ENCODE assay signal across 5 cellular contexts in the genomic region with DNA sequence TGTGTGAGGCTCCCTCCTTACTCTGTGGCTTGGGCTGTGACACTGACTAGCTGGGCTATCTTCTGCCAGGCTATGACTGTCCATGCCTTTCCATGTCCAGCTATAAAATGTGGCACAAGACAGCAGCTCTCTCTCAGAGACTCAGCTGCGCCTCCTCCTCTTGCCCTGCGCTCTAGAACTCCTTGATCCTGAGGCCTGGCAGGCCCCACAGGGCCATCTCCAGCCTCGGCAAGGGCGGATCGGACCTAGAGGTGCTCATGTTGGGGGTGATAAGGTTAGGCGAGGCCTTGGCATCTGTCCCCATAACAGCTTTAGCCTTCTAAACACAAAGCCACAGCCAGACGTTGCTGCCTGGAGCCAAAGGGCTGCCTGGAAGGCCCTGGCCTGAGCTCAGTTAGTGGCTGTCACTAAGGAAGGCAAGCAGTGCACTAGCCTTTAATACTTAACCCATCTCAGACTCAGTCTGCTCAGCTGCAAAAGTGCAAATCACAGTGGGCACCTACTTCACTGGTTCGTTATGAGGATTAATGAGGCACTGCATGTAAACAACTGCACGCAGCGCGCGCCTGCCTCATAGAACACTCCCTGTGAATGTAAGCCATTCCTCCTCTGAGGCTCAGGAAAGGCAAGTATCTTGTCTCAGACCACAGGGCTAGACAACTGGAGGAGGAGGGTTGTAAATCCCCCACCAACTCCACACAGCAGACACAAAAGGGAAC. TPM values are rescaled to one million over a fixed set of nuclear protein-coding genes. Genes with fewer than 3 reads are reported as not detected.
A peak's percentile ranks its signal among the peaks of the same experiment; 100 is the strongest.
DNase-seq lines count a peak whose midpoint lies in the region; ATAC-seq and TF ChIP-seq lines count a peak whose summit lies in the region.

No MANE protein-coding gene starts in this region.

- peaks cover 24% of the 10 kb centered on the region for H3K36me3 Mint-ChIP-seq in central memory CD8-positive, alpha-beta T cell (ENCODE audit: insufficient read depth)
- peaks cover 10% of the 10 kb centered on the region for H3K36me3 Mint-ChIP-seq in osteocyte (ENCODE audit: unreplicated experiment)

- ATAC-seq in central memory CD8-positive, alpha-beta T cell (replicated peaks; ENCODE audit: extremely low read depth, poor library complexity, severe bottlenecking): no peak
- ATAC-seq in HG03520 (IDR thresholded peaks at IDR 0.05; ENCODE audit: unreplicated experiment): no peak

- TF ChIP-seq CTCF in NB4 (IDR thresholded peaks at IDR 0.05; ENCODE audit: low read depth, low read length) (no peak), osteocyte (IDR thresholded peaks at IDR 0.05) (no peak)

- H3K4me3 ChIP-seq in NB4 (ENCODE audit: low read depth, low read length): peak overlapping the region; percentile 95

- no peak for TF ChIP-seq POLR2A in NB4 (IDR thresholded peaks at IDR 0.05; ENCODE audit: extremely low read depth, insufficient read length)

- H3K4me1 Mint-ChIP-seq in central memory CD8-positive, alpha-beta T cell: peaks cover 61% of the 10 kb centered on the region
- peaks cover 46% of the 10 kb centered on the region for H3K4me1 Mint-ChIP-seq in osteocyte (ENCODE audit: unreplicated experiment)

- no peaks in the 10 kb centered on the region for H3K27me3 Mint-ChIP-seq in central memory CD8-positive, alpha-beta T cell
- H3K27me3 Mint-ChIP-seq in osteocyte (ENCODE audit: unreplicated experiment): no peaks in the 10 kb centered on the region

- peak overlapping the region; percentile 83 for H3K27ac Mint-ChIP-seq in central memory CD8-positive, alpha-beta T cell (ENCODE audit: low read depth)
- peak overlapping the region; percentile 95 for H3K27ac Mint-ChIP-seq in osteocyte (ENCODE audit: unreplicated experiment)

- H3K4me3 Mint-ChIP-seq in central memory CD8-positive, alpha-beta T cell: peak overlapping the region; percentile 99
- peak overlapping the region; percentile 97 for H3K4me3 Mint-ChIP-seq in osteocyte (ENCODE audit: unreplicated experiment)

- H3K9me3 Mint-ChIP-seq in central memory CD8-positive, alpha-beta T cell: no peaks in the 10 kb centered on the region
- H3K9me3 Mint-ChIP-seq in osteocyte (ENCODE audit: unreplicated experiment): no peaks in the 10 kb centered on the region

- DNase-seq in NB4 (ENCODE audit: low read depth): peak; percentile 22
- no peak for DNase-seq in central memory CD8-positive, alpha-beta T cell (ENCODE audit: low spot score in 2 of 2)
- DNase-seq in osteocyte (ENCODE audit: extremely low spot score, unreplicated experiment): no peak
- no peak for DNase-seq in HCEC 1CT

RNA-seq across cellular contexts. Expression of gene GUCD1, which starts 1.2 kb away (rescaled TPM):
- total RNA-seq in osteocyte: 79.3 and 81.5 TPM in 2 replicates

RNA-seq across cellular contexts. Expression of gene SNRPD3, which starts 2.0 kb away (rescaled TPM):
- total RNA-seq in osteocyte: 73.3 and 84.9 TPM in 2 replicates

RNA-seq across cellular contexts. Expression of gene LRRC75B, which starts 39.1 kb away (rescaled TPM):
- total RNA-seq in osteocyte: 10.3 and 11.0 TPM in 2 replicates

RNA-seq across cellular contexts. Expression of gene GGT1, which starts 49.2 kb away (rescaled TPM):
- total RNA-seq in osteocyte: 1.9 and 2.6 TPM in 2 replicates

RNA-seq across cellular contexts. Expression of gene UPB1, which starts 58.6 kb away (rescaled TPM):
- not detected in 2 replicates for total RNA-seq in osteocyte
